In genomic region chr12:28190321-28191017, GRCh38 we compare ENCODE assay signal across 8 cellular contexts. TPM values are rescaled to one million over a fixed set of nuclear protein-coding genes. Genes with fewer than 3 reads are reported as not detected.
DNase-seq lines count a peak whose midpoint lies in the region; ATAC-seq and TF ChIP-seq lines count a peak whose summit lies in the region.

CCDC91 (plus strand) TSS chr12:28190456; CDS start chr12:28257216, 66,760 bp downstream.

- TF ChIP-seq CTCF in AG09319 (IDR thresholded peaks at IDR 0.05; ENCODE audit: low read depth, low read length): no peak; the same call in 1 of the 2 replicates

- peak; percentile 78 for DNase-seq in AG09319 (ENCODE audit: extremely low read depth, low read depth)
- peak; percentile 78 for DNase-seq in NCI-H524 (lab: John Stamatoyannopoulos, UW)
- peak; percentile 85 to 90 for DNase-seq in activated CD4-positive, alpha-beta T cell treated with anti-CD3 and anti-CD28 coated beads for 4 hours
- peak; percentile 90 for DNase-seq in left colon
- peak; percentile 87 to 88 for DNase-seq in stimulated activated CD4-positive, alpha-beta T cell treated with anti-CD3 and anti-CD28 coated beads, Interleukin-2, amount 100 ng/mL, for 24 hours

- H3K27ac ChIP-seq in cingulate gyrus (ENCODE audit: low read depth, low read length): peak within 1 kb of the TSS; percentile 96

- ATAC-seq in GM19035 (IDR thresholded peaks at IDR 0.05; ENCODE audit: unreplicated experiment) (peak; percentile 92), HG03342 (IDR thresholded peaks at IDR 0.05; ENCODE audit: unreplicated experiment) (peak; percentile 87), left colon (peak; percentile 92)

- intact Hi-C loops in left colon (cut with DNase I, micrococcal nuclease): no loop called here

RNA-seq across cellular contexts. Expression of gene CCDC91, which starts in this region (rescaled TPM):
- 10 to 100 TPM; 20.7 to 24.8 TPM for total RNA-seq in left colon

Comparison
In these comparisons a context has a peak if more than half of its experiments do, and no peak if none do; other contexts are left out.
1. Peak in every context shown above with its lines: DNase-seq, ATAC-seq and H3K27ac ChIP-seq.